In the genomic region with DNA sequence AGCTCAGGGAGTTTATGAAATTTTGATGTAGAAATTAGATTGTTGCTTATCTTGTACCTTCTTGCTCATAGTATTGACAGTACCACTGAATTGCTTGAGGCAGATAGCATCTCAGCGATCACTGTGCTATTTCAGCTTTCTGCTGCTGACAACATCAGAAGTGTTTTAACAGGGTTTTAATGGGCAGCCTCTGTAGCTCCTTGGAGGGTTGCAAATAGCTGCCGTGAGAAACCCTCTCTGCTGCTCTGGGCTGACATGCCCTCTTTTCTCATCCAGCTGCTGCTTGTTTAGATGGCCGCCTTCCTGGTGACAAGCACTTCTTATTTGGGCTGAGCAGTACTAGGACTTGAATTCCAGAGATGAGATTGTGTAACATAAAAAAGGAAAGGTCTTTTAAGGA, we compare ENCODE assay signal across 13 cellular contexts.
A peak's percentile ranks its signal among the peaks of the same experiment; 100 is the strongest.
DNase-seq lines count a peak whose midpoint lies in the region; ATAC-seq and TF ChIP-seq lines count a peak whose summit lies in the region.
"Had no signal": no experiment of that assay in that cellular context is flagged by ENCODE, and none has a peak within 500 bp of the region (broad histone marks: within the 10 kb centered on the region; RNA-seq: fewer than 3 reads in every experiment).

No MANE protein-coding gene starts in this region.

- H3K27me3 ChIP-seq in ascending aorta (no peaks in the 10 kb centered on the region), H7 (ENCODE audit: control insufficient read depth, insufficient read depth, low read length) (no peaks in the 10 kb centered on the region; the same call in 1 of the 2 replicates)
- H3K27me3 ChIP-seq: breast epithelium, ovary had no signal

- H3K4me3 ChIP-seq in ascending aorta (no peak overlapping the region), H7 (ENCODE audit: insufficient read depth, low read depth, low read length) (no peak overlapping the region)
- H3K4me3 ChIP-seq: breast epithelium, ovary had no signal

- H3K27ac ChIP-seq in ascending aorta (peak overlapping the region; percentile 1 to 15), substantia nigra (ENCODE audit: low read depth, low read length, poor library complexity, severe bottlenecking) (no peak overlapping the region)
- H3K27ac ChIP-seq: breast epithelium, ovary had no signal

- H3K4me1 Mint-ChIP-seq in stimulated activated effector memory CD8-positive, alpha-beta T cell treated with anti-CD3 and anti-CD28 coated beads, Interleukin-12 subunit alpha, Interleukin-12 subunit beta, amount 100 ng/mL, for 72 hours = peaks cover 49% of the 10 kb centered on the region

- ATAC-seq in stimulated activated effector memory CD8-positive, alpha-beta T cell treated with anti-CD3 and anti-CD28 coated beads, Interleukin-12 subunit alpha, Interleukin-12 subunit beta, amount 100 ng/mL, for 72 hours = no peak

- intact Hi-C loops in ascending aorta (cut with DNase I) = no loop called here

- no peaks in the 10 kb centered on the region for H3K9me3 Mint-ChIP-seq in stimulated activated effector memory CD8-positive, alpha-beta T cell treated with anti-CD3 and anti-CD28 coated beads, Interleukin-12 subunit alpha, Interleukin-12 subunit beta, amount 100 ng/mL, for 72 hours
- H3K9me3 Mint-ChIP-seq: stimulated activated naive CD8-positive, alpha-beta T cell treated with anti-CD3 and anti-CD28 coated beads, Interleukin-15, Interleukin-2, amounts not matched to agents 100 ng/mL and 50 ng/mL, for 24 hours had no signal

- H3K27ac Mint-ChIP-seq in stimulated activated effector memory CD8-positive, alpha-beta T cell treated with anti-CD3 and anti-CD28 coated beads, Interleukin-12 subunit alpha, Interleukin-12 subunit beta, amount 100 ng/mL, for 72 hours = peak overlapping the region; percentile 17
- H3K27ac Mint-ChIP-seq: stimulated activated naive CD8-positive, alpha-beta T cell treated with anti-CD3 and anti-CD28 coated beads, Interleukin-15, Interleukin-2, amounts not matched to agents 100 ng/mL and 50 ng/mL, for 24 hours had no signal

- H3K36me3 Mint-ChIP-seq in stimulated activated effector memory CD8-positive, alpha-beta T cell treated with anti-CD3 and anti-CD28 coated beads, Interleukin-12 subunit alpha, Interleukin-12 subunit beta, amount 100 ng/mL, for 72 hours = no peaks in the 10 kb centered on the region

- H3K36me3 ChIP-seq in ascending aorta = no peaks in the 10 kb centered on the region
- H3K36me3 ChIP-seq in H7 (replicated peaks; ENCODE audit: control insufficient read depth, insufficient read depth, low read length) = no peaks in the 10 kb centered on the region
- H3K36me3 ChIP-seq: breast epithelium, ovary had no signal

- no peaks in the 10 kb centered on the region for H3K9me3 ChIP-seq in ascending aorta
- H3K9me3 ChIP-seq: breast epithelium, ovary had no signal

- TF ChIP-seq CTCF in ascending aorta (IDR thresholded peaks at IDR 0.05) = no peak

- peaks cover 0 to 9% of the 10 kb centered on the region in 2 donors for H3K4me1 ChIP-seq in ascending aorta
- H3K4me1 ChIP-seq: breast epithelium had no signal

- peak; percentile 57 for DNase-seq in HCEC 1CT
- DNase-seq in ascending aorta (ENCODE audit: low spot score in 2 of 2) = no peak
- DNase-seq in hepatic stellate cell (ENCODE audit: low spot score) = peak; percentile 61
- DNase-seq in stimulated activated effector memory CD8-positive, alpha-beta T cell treated with anti-CD3 and anti-CD28 coated beads, Interleukin-12 subunit alpha, Interleukin-12 subunit beta, amount 100 ng/mL, for 72 hours (ENCODE audit: low spot score in 2 of 2) = no peak
- no peak for DNase-seq in kidney glomerular epithelial cell (lab: John Stamatoyannopoulos, UW)
- DNase-seq in substantia nigra (lab: John Stamatoyannopoulos, UW) = no peak
- DNase-seq in H7 = no peak
- DNase-seq: activated T-cell treated with anti-CD3 and anti-CD28 coated beads for 4 hours; DMS53; ovary; stimulated activated CD4-positive, alpha-beta T cell treated with anti-CD3 and anti-CD28 coated beads, Interleukin-2, amount 100 ng/mL, for 48 hours had no signal

- H3K4me3 Mint-ChIP-seq in stimulated activated effector memory CD8-positive, alpha-beta T cell treated with anti-CD3 and anti-CD28 coated beads, Interleukin-12 subunit alpha, Interleukin-12 subunit beta, amount 100 ng/mL, for 72 hours = no peak overlapping the region
- H3K4me3 Mint-ChIP-seq: stimulated activated naive CD8-positive, alpha-beta T cell treated with anti-CD3 and anti-CD28 coated beads, Interleukin-15, Interleukin-2, amounts not matched to agents 100 ng/mL and 50 ng/mL, for 24 hours had no signal

Comparison
In these comparisons a context has a peak if more than half of its experiments do, and no peak if none do; other contexts are left out.
1. DNase-seq: peak in HCEC 1CT (single experiment) and hepatic stellate cell (single experiment); none in ascending aorta (0 of 2), stimulated activated effector memory CD8-positive, alpha-beta T cell treated with anti-CD3 and anti-CD28 coated beads, Interleukin-12 subunit alpha, Interleukin-12 subunit beta, amount 100 ng/mL, for 72 hours (0 of 2), kidney glomerular epithelial cell (single experiment), substantia nigra (0 of 49) and H7 (single experiment).